1 cellular context compared by ENCODE assay signal in genomic region chr13:23427342-23428182, GRCh38.
TF ChIP-seq lines count a peak whose summit lies in the region.

No MANE protein-coding gene starts in this region.

TF ChIP-seq in GM23338, 12 proteins besides CTCF, POLR2A, EP300 and RAD21 (continued from another document):
- TF ChIP-seq ZNF462 (CRISPR knock-in tag; IDR thresholded peaks at IDR 0.05) (no peak), ZNF331 (CRISPR knock-in tag; IDR thresholded peaks at IDR 0.05; ENCODE audit: low read depth) (no peak), NANOG (IDR thresholded peaks at IDR 0.05; ENCODE audit: borderline replicate concordance) (no peak), EZH2phosphoT487 (IDR thresholded peaks at IDR 0.05; ENCODE audit: unreplicated experiment) (no peak), JUNB (IDR thresholded peaks at IDR 0.05; ENCODE audit: unreplicated experiment) (no peak), ZNF114 (CRISPR knock-in tag; IDR thresholded peaks at IDR 0.05) (no peak), STAT1 (IDR thresholded peaks at IDR 0.05; ENCODE audit: unreplicated experiment) (no peak), POLR2AphosphoS5 (IDR thresholded peaks at IDR 0.05; ENCODE audit: low read depth) (no peak), ETS1 (IDR thresholded peaks at IDR 0.05) (no peak), CREB1 (CRISPR knock-in tag; IDR thresholded peaks at IDR 0.05; ENCODE audit: low read depth) (no peak)
- TF ChIP-seq, protein P1, sequence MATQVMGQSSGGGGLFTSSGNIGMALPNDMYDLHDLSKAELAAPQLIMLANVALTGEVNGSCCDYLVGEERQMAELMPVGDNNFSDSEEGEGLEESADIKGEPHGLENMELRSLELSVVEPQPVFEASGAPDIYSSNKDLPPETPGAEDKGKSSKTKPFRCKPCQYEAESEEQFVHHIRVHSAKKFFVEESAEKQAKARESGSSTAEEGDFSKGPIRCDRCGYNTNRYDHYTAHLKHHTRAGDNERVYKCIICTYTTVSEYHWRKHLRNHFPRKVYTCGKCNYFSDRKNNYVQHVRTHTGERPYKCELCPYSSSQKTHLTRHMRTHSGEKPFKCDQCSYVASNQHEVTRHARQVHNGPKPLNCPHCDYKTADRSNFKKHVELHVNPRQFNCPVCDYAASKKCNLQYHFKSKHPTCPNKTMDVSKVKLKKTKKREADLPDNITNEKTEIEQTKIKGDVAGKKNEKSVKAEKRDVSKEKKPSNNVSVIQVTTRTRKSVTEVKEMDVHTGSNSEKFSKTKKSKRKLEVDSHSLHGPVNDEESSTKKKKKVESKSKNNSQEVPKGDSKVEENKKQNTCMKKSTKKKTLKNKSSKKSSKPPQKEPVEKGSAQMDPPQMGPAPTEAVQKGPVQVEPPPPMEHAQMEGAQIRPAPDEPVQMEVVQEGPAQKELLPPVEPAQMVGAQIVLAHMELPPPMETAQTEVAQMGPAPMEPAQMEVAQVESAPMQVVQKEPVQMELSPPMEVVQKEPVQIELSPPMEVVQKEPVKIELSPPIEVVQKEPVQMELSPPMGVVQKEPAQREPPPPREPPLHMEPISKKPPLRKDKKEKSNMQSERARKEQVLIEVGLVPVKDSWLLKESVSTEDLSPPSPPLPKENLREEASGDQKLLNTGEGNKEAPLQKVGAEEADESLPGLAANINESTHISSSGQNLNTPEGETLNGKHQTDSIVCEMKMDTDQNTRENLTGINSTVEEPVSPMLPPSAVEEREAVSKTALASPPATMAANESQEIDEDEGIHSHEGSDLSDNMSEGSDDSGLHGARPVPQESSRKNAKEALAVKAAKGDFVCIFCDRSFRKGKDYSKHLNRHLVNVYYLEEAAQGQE (IDR thresholded peaks at IDR 0.05; ENCODE audit: unreplicated experiment) = no peak
TF ChIP-seq in GM23338: peak in this region for 0.
